Comparison of ENCODE assay signal across 1 cellular context in the genomic region with DNA sequence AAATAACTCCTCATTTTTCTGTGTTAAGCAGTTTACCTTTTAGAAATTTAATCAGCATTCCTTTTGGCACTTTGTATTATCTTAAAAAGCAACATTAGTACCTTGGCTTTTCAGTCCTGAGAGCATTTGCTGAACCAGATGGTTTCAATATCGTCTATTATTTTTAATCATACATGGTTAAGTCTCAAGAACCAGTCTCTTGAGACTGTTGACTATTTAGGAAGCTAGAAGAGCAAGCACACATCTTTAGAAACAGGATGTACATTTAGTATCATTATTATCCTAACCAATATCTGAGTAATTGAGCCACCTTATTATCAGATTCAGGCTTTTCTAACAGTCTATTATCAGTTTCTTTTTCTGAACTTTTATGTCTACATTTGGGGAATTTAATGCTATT.
TF ChIP-seq lines count a peak whose summit lies in the region.

No MANE protein-coding gene starts in this region.

TF ChIP-seq in IMR-90, 13 proteins besides CTCF, POLR2A, EP300 and RAD21:
- TF ChIP-seq RCOR1 (IDR thresholded peaks at IDR 0.05; ENCODE audit: insufficient replicate concordance, low read length) (no peak), BHLHE40 (IDR thresholded peaks at IDR 0.05; ENCODE audit: low read depth, low read length) (no peak), CHD1 (IDR thresholded peaks at IDR 0.05; ENCODE audit: low read depth, low read length) (no peak), MAFK (IDR thresholded peaks at IDR 0.05; ENCODE audit: low read depth, low read length) (no peak), RFX5 (IDR thresholded peaks at IDR 0.05; ENCODE audit: low read depth, low read length) (no peak), ELK1 (IDR thresholded peaks at IDR 0.05; ENCODE audit: borderline replicate concordance, low read depth, low read length) (no peak), NFE2L2 (IDR thresholded peaks at IDR 0.05; ENCODE audit: low read depth, low read length) (no peak), USF2 (IDR thresholded peaks at IDR 0.05; ENCODE audit: low read depth, low read length) (no peak), CEBPB (IDR thresholded peaks at IDR 0.05; ENCODE audit: low read depth, low read length) (no peak), MXI1 (IDR thresholded peaks at IDR 0.05; ENCODE audit: borderline replicate concordance, low read depth, low read length) (no peak), MAZ (IDR thresholded peaks at IDR 0.05; ENCODE audit: borderline replicate concordance, low read depth, low read length) (no peak), FOS (IDR thresholded peaks at IDR 0.05; ENCODE audit: low read depth, low read length) (no peak), SMC3 (IDR thresholded peaks at IDR 0.05; ENCODE audit: low read depth, low read length) (no peak)
